ENCODE assay signal across 8 cellular contexts in the genomic region with DNA sequence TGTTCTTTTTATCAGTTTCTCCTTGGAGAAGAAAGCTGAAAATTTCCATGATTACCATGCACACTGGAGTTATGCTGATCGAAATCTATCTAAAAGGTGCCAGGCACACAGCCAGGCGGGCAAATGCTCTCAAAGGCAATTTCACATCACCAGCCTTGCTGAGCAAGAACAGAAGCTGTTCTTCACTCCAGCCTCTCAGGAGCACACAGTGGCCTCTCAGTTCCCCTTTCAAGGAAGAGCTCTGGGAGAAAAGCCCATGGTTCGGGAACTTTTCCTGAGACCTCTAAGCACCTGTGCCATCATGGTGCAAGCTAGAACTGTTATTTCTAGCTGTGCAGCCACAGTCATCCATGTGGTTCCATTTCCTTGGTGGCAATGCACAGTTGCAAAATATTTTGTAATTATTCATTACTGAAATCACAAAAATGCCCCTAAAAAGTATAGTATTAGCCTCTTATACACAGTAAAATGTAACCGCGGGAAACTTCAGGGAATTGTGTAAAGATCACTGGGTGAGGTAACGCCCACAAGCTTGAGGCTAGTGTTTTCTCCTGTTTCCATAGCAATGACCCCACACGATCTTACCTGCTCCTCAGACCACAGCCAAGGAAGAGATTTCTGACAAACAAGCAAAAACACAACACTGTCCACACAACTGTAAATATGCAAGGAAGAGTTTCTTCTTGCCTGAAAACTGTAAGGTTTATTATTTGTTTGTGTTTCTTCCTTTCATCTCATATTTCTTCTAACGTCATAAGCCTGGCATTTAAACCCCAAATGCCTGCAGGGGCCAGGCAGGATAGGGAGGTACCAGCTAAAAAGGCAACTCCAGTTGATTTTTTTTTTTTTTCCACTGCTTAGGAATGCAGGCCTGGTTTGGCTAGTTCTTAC.
A peak's percentile ranks its signal among the peaks of the same experiment; 100 is the strongest.
DNase-seq lines count a peak whose midpoint lies in the region; ATAC-seq and TF ChIP-seq lines count a peak whose summit lies in the region.

No MANE protein-coding gene starts in this region.

- no peaks in the 10 kb centered on the region for H3K27me3 ChIP-seq in right atrium auricular region
- no peaks in the 10 kb centered on the region for H3K27me3 ChIP-seq in RWPE2 (ENCODE audit: insufficient read depth, poor library complexity, severe bottlenecking)
- H3K27me3 ChIP-seq in neural cell (ENCODE audit: insufficient read depth, low read depth, low read length): no peaks in the 10 kb centered on the region

- peak overlapping the region in 1 of 2 donors; percentile 61 for H3K27ac ChIP-seq in right atrium auricular region
- peak overlapping the region; percentile 51 for H3K27ac ChIP-seq in RWPE2 (ENCODE audit: poor library complexity, severe bottlenecking)
- peak overlapping the region; percentile 29 for H3K27ac ChIP-seq in epithelial cell of prostate
- H3K27ac ChIP-seq in neural cell (ENCODE audit: low read length): peak overlapping the region; percentile 32

- TF ChIP-seq RAD21 in neural cell (conservative IDR thresholded peaks at IDR 0.05): no peak

- H3K79me2 ChIP-seq in neural cell (replicated peaks; ENCODE audit: insufficient read depth, low read length): no peaks in the 10 kb centered on the region

- H3K4me2 ChIP-seq in neural cell (ENCODE audit: low read length): no peak overlapping the region

- no peaks in the 10 kb centered on the region for H3K9me3 ChIP-seq in right atrium auricular region
- H3K9me3 ChIP-seq in RWPE2 (ENCODE audit: severe bottlenecking): no peaks in the 10 kb centered on the region
- H3K9me3 ChIP-seq in neural cell (ENCODE audit: low read length): no peaks in the 10 kb centered on the region

- H2AFZ ChIP-seq in neural cell (ENCODE audit: low read depth, low read length): no peak overlapping the region

- DNase-seq in Right ventricle myocardium superior: peak; percentile 41
- DNase-seq in right atrium auricular region (ENCODE audit: low spot score): no peak
- DNase-seq in RWPE2 (ENCODE audit: low spot score): peak; percentile 65
- DNase-seq in epithelial cell of prostate (ENCODE audit: low read depth, low spot score): peak; percentile 55
- no peak for DNase-seq in NCI-H2171 (lab: John Stamatoyannopoulos, UW)
- DNase-seq in activated gamma-delta T cell treated with Interleukin-2 at 50 U/mL for 16 hours: no peak

- H3K4me3 ChIP-seq in right atrium auricular region: no peak overlapping the region
- no peak overlapping the region for H3K4me3 ChIP-seq in RWPE2 (ENCODE audit: severe bottlenecking)
- H3K4me3 ChIP-seq in neural cell (ENCODE audit: low read length): no peak overlapping the region

- ATAC-seq in Right ventricle myocardium superior (ENCODE audit: poor library complexity) (peak; percentile 64), RWPE2 (ENCODE audit: low read depth) (peak; percentile 76), GM21786 (IDR thresholded peaks at IDR 0.05; ENCODE audit: unreplicated experiment) (no peak)

- no peaks in the 10 kb centered on the region for H3K36me3 ChIP-seq in right atrium auricular region
- H3K36me3 ChIP-seq in RWPE2 (ENCODE audit: low read depth): no peaks in the 10 kb centered on the region
- H3K36me3 ChIP-seq in neural cell (ENCODE audit: insufficient read depth, low read length): no peaks in the 10 kb centered on the region

- no peaks in the 10 kb centered on the region for H4K20me1 ChIP-seq in neural cell (ENCODE audit: insufficient read depth)

- H3K9me2 ChIP-seq in neural cell (ENCODE audit: insufficient read depth, low read length): no peaks in the 10 kb centered on the region

- no peak overlapping the region for H3K9ac ChIP-seq in neural cell (ENCODE audit: low read length)

- peaks cover 5% of the 10 kb centered on the region for H3F3A ChIP-seq in neural cell (ENCODE audit: insufficient read depth, low read length, poor library complexity, severe bottlenecking)

- intact Hi-C loops in Right ventricle myocardium superior (cut with DNase I): no loop called here

- H3K4me1 ChIP-seq in right atrium auricular region: peaks cover 0 to 19% of the 10 kb centered on the region in 2 donors
- H3K4me1 ChIP-seq in RWPE2 (ENCODE audit: insufficient read depth, poor library complexity, severe bottlenecking): peaks cover 34% of the 10 kb centered on the region

- TF ChIP-seq CTCF in right atrium auricular region (IDR thresholded peaks at IDR 0.05) (no peak), RWPE2 (IDR thresholded peaks at IDR 0.05; ENCODE audit: poor library complexity, severe bottlenecking) (no peak), neural cell (IDR thresholded peaks at IDR 0.05; ENCODE audit: poor library complexity, severe bottlenecking) (no peak)

- TF ChIP-seq EP300 in neural cell (conservative IDR thresholded peaks at IDR 0.05; ENCODE audit: poor library complexity, severe bottlenecking): no peak

TF ChIP-seq in neural cell, 6 proteins besides CTCF, POLR2A, EP300 and RAD21:
- TF ChIP-seq MXI1 (conservative IDR thresholded peaks at IDR 0.05; ENCODE audit: poor library complexity, severe bottlenecking) (no peak), SMC3 (conservative IDR thresholded peaks at IDR 0.05; ENCODE audit: poor library complexity) (no peak), REST (IDR thresholded peaks at IDR 0.05; ENCODE audit: borderline replicate concordance) (no peak), POLR2AphosphoS5 (IDR thresholded peaks at IDR 0.05) (no peak), TAF1 (IDR thresholded peaks at IDR 0.05; ENCODE audit: low read depth) (no peak), EZH2 (IDR thresholded peaks at IDR 0.05; ENCODE audit: borderline replicate concordance, insufficient read depth, low read length, poor library complexity, severe bottlenecking) (no peak)

Comparison
In these comparisons a context has a peak if more than half of its experiments do, and no peak if none do; other contexts are left out.
1. DNase-seq: peak in Right ventricle myocardium superior (single experiment), RWPE2 (single experiment) and epithelial cell of prostate (single experiment); none in right atrium auricular region (single experiment), NCI-H2171 (single experiment) and activated gamma-delta T cell treated with Interleukin-2 at 50 U/mL for 16 hours (single experiment).